ENCODE assay signal across 8 cellular contexts in genomic region chr1:17059391-17060128, GRCh38. TPM values are rescaled to one million over a fixed set of nuclear protein-coding genes. Genes with fewer than 3 reads are reported as not detected.
DNase-seq lines count a peak whose midpoint lies in the region; ATAC-seq and TF ChIP-seq lines count a peak whose summit lies in the region.

No MANE protein-coding gene starts in this region.

- no peaks in the 10 kb centered on the region for H3K27me3 ChIP-seq in BLaER1 treated with 17β-estradiol and CSF1 and Interleukin-3, amounts not matched to agents 10 nM and 100 nM
- H3K27me3 ChIP-seq in left lung: no peaks in the 10 kb centered on the region

- ATAC-seq in GM18867 (IDR thresholded peaks at IDR 0.05; ENCODE audit: unreplicated experiment) (peak; percentile 58), left lung (peak; percentile 95), HG02970 (IDR thresholded peaks at IDR 0.05; ENCODE audit: low FRiP score, unreplicated experiment) (no peak)

- peak overlapping the region in 7 of 11 experiments; percentile 7 to 69 (median 51); a peak in 13 of 22 replicates for H3K4me2 ChIP-seq in BLaER1 treated with 17β-estradiol and CSF1 and Interleukin-3, amounts not matched to agents 10 nM and 100 nM

- peak overlapping the region in 5 of 11 experiments; percentile 4 to 62 (median 29); a peak in 8 of 22 replicates for H3K27ac ChIP-seq in BLaER1 treated with 17β-estradiol and CSF1 and Interleukin-3, amounts not matched to agents 10 nM and 100 nM
- H3K27ac ChIP-seq in left lung: peak overlapping the region in 1 of 2 donors; percentile 73

- peaks cover 0 to 9% (median 6%) of the 10 kb centered on the region in 11 experiments; a peak in 14 of 22 replicates for H3K9me3 ChIP-seq in BLaER1 treated with 17β-estradiol and CSF1 and Interleukin-3, amounts not matched to agents 10 nM and 100 nM (replicated peaks in 1 of 11)
- no peaks in the 10 kb centered on the region for H3K9me3 ChIP-seq in left lung

- DNase-seq in NCI-H1092 (lab: John Stamatoyannopoulos, UW) (peak; percentile 70), SKM-1 treated with dmso at 0.1 percent for 144 hours (lab: John Stamatoyannopoulos, UW; ENCODE audit: unreplicated experiment) (peak; percentile 80), choroid plexus epithelial cell (ENCODE audit: low read depth) (peak; percentile 86), left lung (peak; percentile 77 to 90)
- peak; percentile 3 for DNase-seq in stimulated activated naive CD4-positive, alpha-beta T cell treated with Interleukin-2 at 50 U/mL for 16 hours (lab: John Stamatoyannopoulos, UW)

- TF ChIP-seq CTCF in choroid plexus epithelial cell (conservative IDR thresholded peaks at IDR 0.05; ENCODE audit: low read depth, low read length): peak; percentile 93
- peak; percentile 57 to 74 for TF ChIP-seq CTCF in left lung (IDR thresholded peaks at IDR 0.05)

- H3K4me3 ChIP-seq in BLaER1 treated with 17β-estradiol and CSF1 and Interleukin-3, amounts not matched to agents 10 nM and 100 nM: no peak overlapping the region
- H3K4me3 ChIP-seq in choroid plexus epithelial cell (ENCODE audit: low read depth, low read length) (no peak overlapping the region), left lung (no peak overlapping the region)

- no peaks in the 10 kb centered on the region for H4K20me1 ChIP-seq in BLaER1 treated with 17β-estradiol and CSF1 and Interleukin-3, amounts not matched to agents 10 nM and 100 nM

- H3K9ac ChIP-seq in BLaER1 treated with 17β-estradiol and CSF1 and Interleukin-3, amounts not matched to agents 10 nM and 100 nM: peak overlapping the region in 5 of 11 experiments; percentile 7 to 46 (median 27); a peak in 4 of 22 replicates

- intact Hi-C loops in left lung (cut with DNase I): loop anchor here in 1 of 2 donors (5.0 kb wide), 1 partner anchor 178 kb away; no protein-coding TSS in a partner anchor

- H3K4me1 ChIP-seq in BLaER1 treated with 17β-estradiol and CSF1 and Interleukin-3, amounts not matched to agents 10 nM and 100 nM: peaks cover 0 to 46% (median 27%) of the 10 kb centered on the region in 10 experiments; a peak in 15 of 20 replicates
- H3K4me1 ChIP-seq in left lung: peaks cover 0 to 39% of the 10 kb centered on the region in 2 donors

- H3K36me3 ChIP-seq in BLaER1 treated with 17β-estradiol and CSF1 and Interleukin-3, amounts not matched to agents 10 nM and 100 nM: no peaks in the 10 kb centered on the region
- no peaks in the 10 kb centered on the region for H3K36me3 ChIP-seq in left lung

RNA-seq across cellular contexts. Expression of gene SDHB, which starts 5.7 kb away (rescaled TPM):
- 100 to 1,000 TPM in 1 of 2 donors, 10 to 100 TPM in 1; 87.7 to 110 TPM for total RNA-seq in left lung

RNA-seq across cellular contexts. Expression of gene ATP13A2, which starts 47.8 kb away (rescaled TPM):
- total RNA-seq in left lung: 10 to 100 TPM; 63.6 to 65.0 TPM

RNA-seq across cellular contexts. Expression of gene PADI2, which starts 59.7 kb away (rescaled TPM):
- 10 to 100 TPM in 1 of 2 donors, 1 to 10 TPM in 1; 2.2 to 35.4 TPM for total RNA-seq in left lung

Comparison
In these comparisons a context has a peak if more than half of its experiments do, and no peak if none do; other contexts are left out.
1. DNase-seq: peak in every context shown above with its lines; median percentile 86 in choroid plexus epithelial cell; 84 in left lung; 80 in SKM-1 treated with dmso at 0.1 percent for 144 hours; 70 in NCI-H1092; 3 in stimulated activated naive CD4-positive, alpha-beta T cell treated with Interleukin-2 at 50 U/mL for 16 hours.